1 cellular context compared by ENCODE assay signal in genomic region chr17:60391419-60392041, GRCh38.
TF ChIP-seq lines count a peak whose summit lies in the region.

No MANE protein-coding gene starts in this region.

TF ChIP-seq in IMR-90, 13 proteins besides CTCF, POLR2A, EP300 and RAD21 (continued from another document):
- no peak for TF ChIP-seq SMC3 (IDR thresholded peaks at IDR 0.05; ENCODE audit: low read depth, low read length)
- TF ChIP-seq MAZ (IDR thresholded peaks at IDR 0.05; ENCODE audit: borderline replicate concordance, low read depth, low read length): no peak
- no peak for TF ChIP-seq CEBPB (IDR thresholded peaks at IDR 0.05; ENCODE audit: low read depth, low read length)
- no peak for TF ChIP-seq ELK1 (IDR thresholded peaks at IDR 0.05; ENCODE audit: borderline replicate concordance, low read depth, low read length)
- TF ChIP-seq MXI1 (IDR thresholded peaks at IDR 0.05; ENCODE audit: borderline replicate concordance, low read depth, low read length): no peak
- TF ChIP-seq USF2 (IDR thresholded peaks at IDR 0.05; ENCODE audit: low read depth, low read length): no peak
- TF ChIP-seq BHLHE40 (IDR thresholded peaks at IDR 0.05; ENCODE audit: low read depth, low read length): no peak
